ENCODE assay signal across 20 cellular contexts in the genomic region with DNA sequence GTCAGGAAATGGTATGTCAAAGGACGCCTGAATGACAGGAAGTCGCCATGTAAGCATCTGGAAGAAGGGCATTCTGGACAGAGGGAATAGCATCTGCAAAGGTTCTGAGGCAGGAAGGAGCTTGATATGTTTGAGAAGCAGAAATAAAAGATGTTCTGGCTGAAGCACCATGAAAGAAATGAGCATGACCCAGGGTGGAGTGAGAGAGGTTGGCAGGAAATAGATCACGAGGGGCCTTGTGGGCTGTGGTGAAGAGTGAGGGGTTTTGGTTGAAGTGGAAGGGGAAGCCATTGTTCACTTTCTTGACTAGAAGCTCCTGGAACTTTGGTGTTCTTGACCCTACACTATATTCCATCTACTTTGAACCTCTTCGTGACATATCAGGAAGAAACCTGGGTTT.
DNase-seq lines count a peak whose midpoint lies in the region; ATAC-seq and TF ChIP-seq lines count a peak whose summit lies in the region.
"Had no signal": no experiment of that assay in that cellular context is flagged by ENCODE, and none has a peak within 500 bp of the region (broad histone marks: within the 10 kb centered on the region; RNA-seq: fewer than 3 reads in every experiment).

No MANE protein-coding gene starts in this region.

- in situ Hi-C loops in HAP-1 (cut with MboI; ENCODE audit: low sequenced_read_pairs), result no loop called here

- H3K4me3 Mint-ChIP-seq in activated CD4-positive, alpha-beta memory T cell treated with anti-CD3 and anti-CD28 coated beads, Interleukin-2, amount 10 ng/mL, durations not matched to agents 7 days and 5 days, result no peak overlapping the region
- H3K4me3 Mint-ChIP-seq: activated B cell treated with CpG ODN at 0.5 μM for 24 hours, HFFc6, IgD-negative memory B cell had no signal

- H3K27ac Mint-ChIP-seq in activated CD4-positive, alpha-beta memory T cell treated with anti-CD3 and anti-CD28 coated beads, Interleukin-2, amount 10 ng/mL, durations not matched to agents 7 days and 5 days, result no peak overlapping the region
- H3K27ac Mint-ChIP-seq: activated B cell treated with CpG ODN at 0.5 μM for 24 hours, HFFc6, IgD-negative memory B cell had no signal

- no peak for ATAC-seq in GM18519 (IDR thresholded peaks at IDR 0.05; ENCODE audit: low FRiP score, unreplicated experiment)
- no peak for ATAC-seq in HG03571 (IDR thresholded peaks at IDR 0.05; ENCODE audit: unreplicated experiment)
- ATAC-seq: heart left ventricle had no signal

- H3K27ac ChIP-seq in coronary artery, result no peak overlapping the region
- H3K27ac ChIP-seq: heart left ventricle, left ventricle myocardium inferior, testis had no signal

- CTCF ChIA-PET in activated CD4-positive, alpha-beta memory T cell treated with anti-CD3 and anti-CD28 coated beads, Interleukin-2, amount 10 ng/mL, durations not matched to agents 7 days and 5 days (lab: Charles Lee), result interaction anchor here (2.9 kb wide), 1 partner anchor 10 kb away, joined by 13 read pairs; no protein-coding TSS in a partner anchor

- H3K27me3 Mint-ChIP-seq in activated CD4-positive, alpha-beta memory T cell treated with anti-CD3 and anti-CD28 coated beads, Interleukin-2, amount 10 ng/mL, durations not matched to agents 7 days and 5 days, result no peaks in the 10 kb centered on the region

- no peak overlapping the region for H3K4me3 ChIP-seq in coronary artery
- H3K4me3 ChIP-seq in HAP-1, result no peak overlapping the region
- H3K4me3 ChIP-seq: heart left ventricle, left ventricle myocardium inferior, MG63, smooth muscle cell, testis had no signal

- H3K36me3 ChIP-seq in HAP-1 (replicated peaks), result no peaks in the 10 kb centered on the region
- H3K36me3 ChIP-seq: heart left ventricle, left ventricle myocardium inferior, MG63 had no signal

- no peaks in the 10 kb centered on the region for H3K4me1 ChIP-seq in HAP-1
- H3K4me1 ChIP-seq: left ventricle myocardium inferior, testis had no signal

- DNase-seq in stimulated activated CD4-positive, alpha-beta T cell treated with anti-CD3 and anti-CD28 coated beads, Interleukin-15, amount 100 ng/mL, for 24 hours, result peak; percentile 19
- no peak for DNase-seq in stimulated activated CD4-positive, alpha-beta T cell treated with anti-CD3 and anti-CD28 coated beads, Interleukin-12 subunit alpha, Interleukin-12 subunit beta, amount 100 ng/mL, for 4 hours
- DNase-seq in activated CD4-positive, alpha-beta memory T cell treated with anti-CD3 and anti-CD28 coated beads, Interleukin-2, amount 10 ng/mL, durations not matched to agents 7 days and 5 days, result peak; percentile 44
- DNase-seq in coronary artery (ENCODE audit: low spot score) (peak; percentile 31), NCI-H510A treated with DMSO at 0.1 percent for 48 hours (lab: John Stamatoyannopoulos, UW) (no peak), HAP-1 (ENCODE audit: low spot score in 2 of 2) (no peak)
- DNase-seq: activated B cell treated with CpG ODN at 0.5 μM for 24 hours; heart left ventricle; HFFc6; left ventricle myocardium inferior; MG63; NCI-H146; NCI-H82; SIG-M5; stimulated activated CD8-positive, alpha-beta memory T cell treated with anti-CD3 and anti-CD28 coated beads, Interleukin-4, amount 100 ng/mL, for 48 hours; testis had no signal

- POLR2A ChIA-PET in activated CD4-positive, alpha-beta memory T cell treated with anti-CD3 and anti-CD28 coated beads, Interleukin-2, amount 10 ng/mL, durations not matched to agents 7 days and 5 days (lab: Charles Lee), result interaction anchor here (0.8 kb wide), 1 partner anchor 22 kb away, joined by 3 read pairs; no protein-coding TSS in a partner anchor

- peaks cover 3% of the 10 kb centered on the region for H3K9me3 Mint-ChIP-seq in activated CD4-positive, alpha-beta memory T cell treated with anti-CD3 and anti-CD28 coated beads, Interleukin-2, amount 10 ng/mL, durations not matched to agents 7 days and 5 days
- H3K9me3 Mint-ChIP-seq: IgD-negative memory B cell had no signal

- peaks cover 36% of the 10 kb centered on the region for H3K4me1 Mint-ChIP-seq in activated CD4-positive, alpha-beta memory T cell treated with anti-CD3 and anti-CD28 coated beads, Interleukin-2, amount 10 ng/mL, durations not matched to agents 7 days and 5 days

- H3K9me3 ChIP-seq in HAP-1, result no peaks in the 10 kb centered on the region
- H3K9me3 ChIP-seq: heart left ventricle, left ventricle myocardium inferior, MG63, testis had no signal

- peaks cover 3% of the 10 kb centered on the region for H3K36me3 Mint-ChIP-seq in activated CD4-positive, alpha-beta memory T cell treated with anti-CD3 and anti-CD28 coated beads, Interleukin-2, amount 10 ng/mL, durations not matched to agents 7 days and 5 days (ENCODE audit: low read depth)
- H3K36me3 Mint-ChIP-seq: IgD-negative memory B cell had no signal

- no peaks in the 10 kb centered on the region for H3K27me3 ChIP-seq in HAP-1 (ENCODE audit: low read depth)
- H3K27me3 ChIP-seq: MG63, testis had no signal

- TF ChIP-seq CTCF in coronary artery (IDR thresholded peaks at IDR 0.05), result no peak

Comparison
In these comparisons a context has a peak if more than half of its experiments do, and no peak if none do; other contexts are left out.
1. DNase-seq: peak in stimulated activated CD4-positive, alpha-beta T cell treated with anti-CD3 and anti-CD28 coated beads, Interleukin-15, amount 100 ng/mL, for 24 hours (single experiment), activated CD4-positive, alpha-beta memory T cell treated with anti-CD3 and anti-CD28 coated beads, Interleukin-2, amount 10 ng/mL, durations not matched to agents 7 days and 5 days (single experiment) and coronary artery (single experiment); none in stimulated activated CD4-positive, alpha-beta T cell treated with anti-CD3 and anti-CD28 coated beads, Interleukin-12 subunit alpha, Interleukin-12 subunit beta, amount 100 ng/mL, for 4 hours (single experiment), NCI-H510A treated with DMSO at 0.1 percent for 48 hours (single experiment) and HAP-1 (0 of 2).